ENCODE assay signal across 25 cellular contexts in genomic region chr15:67758610-67759300, GRCh38.
DNase-seq lines count a peak whose midpoint lies in the region; ATAC-seq, FAIRE-seq and TF ChIP-seq lines count a peak whose summit lies in the region.
"Had no signal": no experiment of that assay in that cellular context is flagged by ENCODE, and none has a peak within 500 bp of the region (broad histone marks: within the 10 kb centered on the region; RNA-seq: fewer than 3 reads in every experiment).

No MANE protein-coding gene starts in this region.

- H3K4me3 Mint-ChIP-seq in CD8-positive, alpha-beta memory T cell = peak overlapping the region in 6 of 7 donors; percentile 16 to 47 (median 23)
- H3K4me3 Mint-ChIP-seq in activated CD8-positive, alpha-beta T cell treated with anti-CD3 and anti-CD28 coated beads, Interleukin-2, amount 10 ng/mL, durations not matched to agents 7 days and 5 days = peak overlapping the region; percentile 29
- H3K4me3 Mint-ChIP-seq in chondrocyte (ENCODE audit: unreplicated experiment) = no peak overlapping the region
- H3K4me3 Mint-ChIP-seq: nephron had no signal

- DNase-seq in CD8-positive, alpha-beta memory T cell = peak in 2 of 5 donors; percentile 24 to 77
- no peak for DNase-seq in activated CD8-positive, alpha-beta T cell treated with anti-CD3 and anti-CD28 coated beads, Interleukin-2, amount 10 ng/mL, durations not matched to agents 7 days and 5 days
- DNase-seq in endothelial cell of umbilical vein (ENCODE audit: low read depth, low spot score) = no peak
- no peak for DNase-seq in NCI-H774 (lab: John Stamatoyannopoulos, UW)
- no peak for DNase-seq in chondrocyte (ENCODE audit: low spot score)
- DNase-seq: AML-193; erythroblast; GDM1; H7; Karpas-422; left cardiac atrium; mesendoderm; NCI-H1092 treated with DMSO at 0.1 percent for 48 hours; NCI-H526 treated with DMSO at 0.1 percent for 48 hours; SHP77; stimulated activated CD4-positive, alpha-beta T cell treated with anti-CD3 and anti-CD28 coated beads, Interleukin-2, amount 100 ng/mL, for 24 hours; stomach; upper lobe of left lung; WERI-Rb-1 had no signal

- H3K9me3 ChIP-seq in BLaER1 treated with 17β-estradiol and CSF1 and Interleukin-3, amounts not matched to agents 10 nM and 100 nM (replicated peaks in 1 of 11) = no peaks in the 10 kb centered on the region
- no peaks in the 10 kb centered on the region for H3K9me3 ChIP-seq in CD8-positive, alpha-beta memory T cell (ENCODE audit: low read length)
- H3K9me3 ChIP-seq in endothelial cell of umbilical vein (replicated peaks; ENCODE audit: control insufficient read depth, insufficient read depth, low read length) = no peaks in the 10 kb centered on the region
- H3K9me3 ChIP-seq: gastroesophageal sphincter, stomach, upper lobe of left lung had no signal

- TF ChIP-seq POLR2A in endothelial cell of umbilical vein (IDR thresholded peaks at IDR 0.05; ENCODE audit: low read depth, low read length) = no peak

- dilution Hi-C loops in endothelial cell of umbilical vein (cut with MboI; ENCODE audit: extremely low pct_ligation_motif_present, low sequenced_read_pairs) = no loop called here

- H3K4me2 ChIP-seq in BLaER1 treated with 17β-estradiol and CSF1 and Interleukin-3, amounts not matched to agents 10 nM and 100 nM = peak overlapping the region in 7 of 11 experiments; percentile 4 to 42 (median 24); a peak in 10 of 22 replicates
- no peak overlapping the region for H3K4me2 ChIP-seq in endothelial cell of umbilical vein (ENCODE audit: insufficient read depth, low read length)

- no peak overlapping the region for H3K4me3 ChIP-seq in BLaER1 treated with 17β-estradiol and CSF1 and Interleukin-3, amounts not matched to agents 10 nM and 100 nM
- no peak overlapping the region for H3K4me3 ChIP-seq in CD8-positive, alpha-beta memory T cell (ENCODE audit: low read length)
- no peak overlapping the region for H3K4me3 ChIP-seq in endothelial cell of umbilical vein (replicated peaks in 1 of 3; ENCODE audit: insufficient read depth in 1 of 3, low read depth in 1 of 3, low read length in 3 of 3)
- H3K4me3 ChIP-seq: gastroesophageal sphincter, stomach, upper lobe of left lung had no signal

- H3K9me3 Mint-ChIP-seq in CD8-positive, alpha-beta memory T cell = no peaks in the 10 kb centered on the region
- peaks cover 5% of the 10 kb centered on the region for H3K9me3 Mint-ChIP-seq in activated CD8-positive, alpha-beta T cell treated with anti-CD3 and anti-CD28 coated beads, Interleukin-2, amount 10 ng/mL, durations not matched to agents 7 days and 5 days (ENCODE audit: insufficient read depth)
- no peaks in the 10 kb centered on the region for H3K9me3 Mint-ChIP-seq in chondrocyte (ENCODE audit: low read depth)
- H3K9me3 Mint-ChIP-seq: nephron had no signal

- no peaks in the 10 kb centered on the region for H4K20me1 ChIP-seq in BLaER1 treated with 17β-estradiol and CSF1 and Interleukin-3, amounts not matched to agents 10 nM and 100 nM
- no peaks in the 10 kb centered on the region for H4K20me1 ChIP-seq in endothelial cell of umbilical vein (replicated peaks; ENCODE audit: control insufficient read depth, extremely low read depth, insufficient read depth, low read length)

- TF ChIP-seq CTCF in endothelial cell of umbilical vein (IDR thresholded peaks at IDR 0.05; ENCODE audit: extremely low read depth in 1 of 2, insufficient read depth in 1 of 2, low read depth in 1 of 2, low read length in 2 of 2) (no peak), chondrocyte (IDR thresholded peaks at IDR 0.05) (no peak)

- H3K9me1 ChIP-seq in endothelial cell of umbilical vein (replicated peaks; ENCODE audit: control insufficient read depth, extremely low read depth, insufficient read depth, low read length) = no peaks in the 10 kb centered on the region

- CTCF ChIA-PET in CD8-positive, alpha-beta memory T cell (lab: Charles Lee) = interaction anchor here (1.1 kb wide), 1 partner anchor 13 kb away, joined by 3 read pairs; no protein-coding TSS in a partner anchor
- CTCF ChIA-PET in activated CD8-positive, alpha-beta T cell treated with anti-CD3 and anti-CD28 coated beads, Interleukin-2, amount 10 ng/mL, durations not matched to agents 7 days and 5 days (lab: Charles Lee) = interaction anchor here (0.9 to 1.1 kb wide), 3 partner anchors 14 to 34 kb away, joined by 3 to 5 read pairs (median 3); no protein-coding TSS in a partner anchor
- CTCF ChIA-PET in endothelial cell of umbilical vein (lab: Charles Lee) = no interaction called here

- peak overlapping the region in 6 of 8 donors; percentile 6 to 74 (median 36) for H3K27ac Mint-ChIP-seq in CD8-positive, alpha-beta memory T cell
- H3K27ac Mint-ChIP-seq in activated CD8-positive, alpha-beta T cell treated with anti-CD3 and anti-CD28 coated beads, Interleukin-2, amount 10 ng/mL, durations not matched to agents 7 days and 5 days = peak overlapping the region; percentile 71
- no peak overlapping the region for H3K27ac Mint-ChIP-seq in chondrocyte (ENCODE audit: unreplicated experiment)
- H3K27ac Mint-ChIP-seq: nephron had no signal

- peak; percentile 66 for ATAC-seq in activated CD8-positive, alpha-beta T cell treated with anti-CD3 and anti-CD28 coated beads, Interleukin-2, amount 10 ng/mL, durations not matched to agents 7 days and 5 days
- no peak for ATAC-seq in HG02973 (IDR thresholded peaks at IDR 0.05; ENCODE audit: unreplicated experiment)
- ATAC-seq in HG02798 (IDR thresholded peaks at IDR 0.05; ENCODE audit: poor library complexity, unreplicated experiment) = no peak
- ATAC-seq: gastroesophageal sphincter, left cardiac atrium had no signal

- intact Hi-C loops in endothelial cell of umbilical vein (cut with micrococcal nuclease) = no loop called here

- POLR2A ChIA-PET in CD8-positive, alpha-beta memory T cell (lab: Charles Lee) = no interaction called here
- POLR2A ChIA-PET in activated CD8-positive, alpha-beta T cell treated with anti-CD3 and anti-CD28 coated beads, Interleukin-2, amount 10 ng/mL, durations not matched to agents 7 days and 5 days (lab: Charles Lee) = interaction anchor here (0.6 to 0.8 kb wide), 2 partner anchors 237 to 238 kb away, joined by 3 read pairs; no protein-coding TSS in a partner anchor
- POLR2A ChIA-PET in endothelial cell of umbilical vein (lab: Charles Lee) = interaction anchor here (0.7 kb wide), 1 partner anchor 1189 kb away, joined by 3 read pairs; no protein-coding TSS in a partner anchor

- peaks cover 0 to 8% (median 0%) of the 10 kb centered on the region in 11 experiments; a peak in 1 of 22 replicates for H3K36me3 ChIP-seq in BLaER1 treated with 17β-estradiol and CSF1 and Interleukin-3, amounts not matched to agents 10 nM and 100 nM
- no peaks in the 10 kb centered on the region for H3K36me3 ChIP-seq in CD8-positive, alpha-beta memory T cell (ENCODE audit: insufficient read depth, low read length)
- H3K36me3 ChIP-seq in endothelial cell of umbilical vein (ENCODE audit: control insufficient read depth in 2 of 2, extremely low read depth in 1 of 2, insufficient read depth in 2 of 2, low read length in 2 of 2) = no peaks in the 10 kb centered on the region
- H3K36me3 ChIP-seq: gastroesophageal sphincter, stomach, upper lobe of left lung, WERI-Rb-1 had no signal

- H3K4me1 ChIP-seq in BLaER1 treated with 17β-estradiol and CSF1 and Interleukin-3, amounts not matched to agents 10 nM and 100 nM = peaks cover 14 to 53% (median 45%) of the 10 kb centered on the region in 10 experiments
- H3K4me1 ChIP-seq in CD8-positive, alpha-beta memory T cell (ENCODE audit: insufficient read depth, low read length) = peaks cover 73% of the 10 kb centered on the region
- H3K4me1 ChIP-seq in endothelial cell of umbilical vein (ENCODE audit: control insufficient read depth, extremely low read depth, insufficient read depth, low read length) = no peaks in the 10 kb centered on the region
- H3K4me1 ChIP-seq: upper lobe of left lung had no signal

- peaks cover 0 to 2% (median 0%) of the 10 kb centered on the region in 3 donors for H3K36me3 Mint-ChIP-seq in CD8-positive, alpha-beta memory T cell
- peaks cover 13% of the 10 kb centered on the region for H3K36me3 Mint-ChIP-seq in activated CD8-positive, alpha-beta T cell treated with anti-CD3 and anti-CD28 coated beads, Interleukin-2, amount 10 ng/mL, durations not matched to agents 7 days and 5 days (ENCODE audit: low read depth)
- H3K36me3 Mint-ChIP-seq in chondrocyte (ENCODE audit: low read depth) = peaks cover 4% of the 10 kb centered on the region

- no TSS peak for BruUV-seq in endothelial cell of umbilical vein (replicated peaks; lab: Mats Ljungman, UMichigan)

- FAIRE-seq in endothelial cell of umbilical vein (lab: Jason Lieb, UNC) = peak; percentile 18
- FAIRE-seq: bronchial epithelial cell had no signal

- H2AFZ ChIP-seq in endothelial cell of umbilical vein (ENCODE audit: low read depth, low read length) = no peak overlapping the region

- H3K4me1 Mint-ChIP-seq in CD8-positive, alpha-beta memory T cell = peaks cover 41 to 70% (median 63%) of the 10 kb centered on the region in 3 donors
- H3K4me1 Mint-ChIP-seq in activated CD8-positive, alpha-beta T cell treated with anti-CD3 and anti-CD28 coated beads, Interleukin-2, amount 10 ng/mL, durations not matched to agents 7 days and 5 days (ENCODE audit: low read depth) = peaks cover 83% of the 10 kb centered on the region
- H3K4me1 Mint-ChIP-seq in chondrocyte (ENCODE audit: low read depth) = peaks cover 4% of the 10 kb centered on the region

- H3K27ac ChIP-seq in BLaER1 treated with 17β-estradiol and CSF1 and Interleukin-3, amounts not matched to agents 10 nM and 100 nM = no peak overlapping the region
- no peak overlapping the region for H3K27ac ChIP-seq in CD8-positive, alpha-beta memory T cell (ENCODE audit: low read depth, low read length)
- H3K27ac ChIP-seq in endothelial cell of umbilical vein (ENCODE audit: insufficient read depth, low read depth, low read length) = no peak overlapping the region
- H3K27ac ChIP-seq: gastroesophageal sphincter, stomach, upper lobe of left lung, WERI-Rb-1 had no signal

- H3K79me2 ChIP-seq in endothelial cell of umbilical vein (ENCODE audit: control insufficient read depth, insufficient read depth, low read length) = no peaks in the 10 kb centered on the region

- H3K27me3 Mint-ChIP-seq in CD8-positive, alpha-beta memory T cell = no peaks in the 10 kb centered on the region
- H3K27me3 Mint-ChIP-seq in activated CD8-positive, alpha-beta T cell treated with anti-CD3 and anti-CD28 coated beads, Interleukin-2, amount 10 ng/mL, durations not matched to agents 7 days and 5 days (ENCODE audit: low read depth) = no peaks in the 10 kb centered on the region
- no peaks in the 10 kb centered on the region for H3K27me3 Mint-ChIP-seq in chondrocyte (ENCODE audit: low read depth)

- H3K27me3 ChIP-seq in BLaER1 treated with 17β-estradiol and CSF1 and Interleukin-3, amounts not matched to agents 10 nM and 100 nM = no peaks in the 10 kb centered on the region
- H3K27me3 ChIP-seq in CD8-positive, alpha-beta memory T cell (ENCODE audit: insufficient read depth, low read length, poor library complexity, severe bottlenecking) = no peaks in the 10 kb centered on the region
- H3K27me3 ChIP-seq in endothelial cell of umbilical vein (ENCODE audit: control insufficient read depth in 2 of 2, insufficient read depth in 2 of 2, low read length in 2 of 2) = no peaks in the 10 kb centered on the region
- H3K27me3 ChIP-seq: gastroesophageal sphincter, stomach, upper lobe of left lung had no signal

- H3K9ac ChIP-seq in BLaER1 treated with 17β-estradiol and CSF1 and Interleukin-3, amounts not matched to agents 10 nM and 100 nM = no peak overlapping the region
- no peak overlapping the region for H3K9ac ChIP-seq in endothelial cell of umbilical vein (replicated peaks; ENCODE audit: extremely low read depth, insufficient read depth, low read length)
